ENCODE assay signal across 21 cellular contexts in genomic region chr5:125992050-125992449, GRCh38.
"Had no signal": no experiment of that assay in that cellular context is flagged by ENCODE, and none has a peak within 500 bp of the region (broad histone marks: within the 10 kb centered on the region; RNA-seq: fewer than 3 reads in every experiment).

No MANE protein-coding gene starts in this region.

- DNase-seq: KBM-7, MG63, NCI-H1092, NCI-H1105 treated with DMSO at 0.1 percent for 48 hours, NCI-H1417 treated with DMSO at 0.1 percent for 48 hours, NCI-H146, NCI-H1694 treated with DMSO at 0.1 percent for 48 hours, NCI-H1930, NCI-H2081, NCI-H2107, NCI-H2227 treated with DMSO at 0.1 percent for 48 hours, NCI-H510A, NCI-H524 treated with DMSO at 0.1 percent for 48 hours, NCI-H69, NCI-H774, PC-3, SIG-M5 had no signal

- H3K27ac ChIP-seq: RWPE1, SJSA1, SK-N-MC had no signal

- H3K36me3 ChIP-seq: MG63, SJSA1 had no signal

- H3K27me3 ChIP-seq: MG63, SJSA1 had no signal

- H3K4me1 ChIP-seq: SJSA1 had no signal

- ATAC-seq: Panc1, PC-3 had no signal

- H3K9me3 ChIP-seq: MG63, SJSA1 had no signal

- H3K4me3 ChIP-seq: MG63, SJSA1, SK-N-MC had no signal
